Comparison of ENCODE assay signal across 2 cellular contexts in genomic region chr1:27438621-27439061, GRCh38.
TF ChIP-seq lines count a peak whose summit lies in the region.

No MANE protein-coding gene starts in this region.

TF ChIP-seq in IMR-90, 13 proteins besides CTCF, POLR2A, EP300 and RAD21:
- TF ChIP-seq CHD1 (IDR thresholded peaks at IDR 0.05; ENCODE audit: low read depth, low read length) (no peak), SMC3 (IDR thresholded peaks at IDR 0.05; ENCODE audit: low read depth, low read length) (no peak), MXI1 (IDR thresholded peaks at IDR 0.05; ENCODE audit: borderline replicate concordance, low read depth, low read length) (no peak), RFX5 (IDR thresholded peaks at IDR 0.05; ENCODE audit: low read depth, low read length) (no peak), FOS (IDR thresholded peaks at IDR 0.05; ENCODE audit: low read depth, low read length) (no peak), NFE2L2 (IDR thresholded peaks at IDR 0.05; ENCODE audit: low read depth, low read length) (no peak), ELK1 (IDR thresholded peaks at IDR 0.05; ENCODE audit: borderline replicate concordance, low read depth, low read length) (no peak), MAZ (IDR thresholded peaks at IDR 0.05; ENCODE audit: borderline replicate concordance, low read depth, low read length) (no peak), MAFK (IDR thresholded peaks at IDR 0.05; ENCODE audit: low read depth, low read length) (no peak), CEBPB (IDR thresholded peaks at IDR 0.05; ENCODE audit: low read depth, low read length) (no peak), USF2 (IDR thresholded peaks at IDR 0.05; ENCODE audit: low read depth, low read length) (no peak), RCOR1 (IDR thresholded peaks at IDR 0.05; ENCODE audit: insufficient replicate concordance, low read length) (no peak), BHLHE40 (IDR thresholded peaks at IDR 0.05; ENCODE audit: low read depth, low read length) (no peak)

TF ChIP-seq in K562, 482 proteins besides CTCF, POLR2A, EP300 and RAD21:
- TF ChIP-seq SPI1 (IDR thresholded peaks at IDR 0.05; ENCODE audit: borderline replicate concordance, low read depth, low read length) (peak; percentile 34; the same call in 1 of the 2 replicates), ZC3H4 (CRISPR knock-in tag; IDR thresholded peaks at IDR 0.05; ENCODE audit: borderline replicate concordance) (no peak), EGR1 (conservative IDR thresholded peaks at IDR 0.05) (peak; percentile 36; the same call in 1 of the 2 replicates), SIX5 (IDR thresholded peaks at IDR 0.05; ENCODE audit: borderline replicate concordance in 1 of 2, insufficient read depth in 1 of 2, low read depth in 1 of 2, low read length in 2 of 2) (no peak)
